Comparison of ENCODE assay signal across 10 cellular contexts in genomic region chr3:53071882-53072431, GRCh38. TPM values are rescaled to one million over a fixed set of nuclear protein-coding genes. Genes with fewer than 3 reads are reported as not detected.
DNase-seq lines count a peak whose midpoint lies in the region; ATAC-seq, FAIRE-seq and TF ChIP-seq lines count a peak whose summit lies in the region.
"Had no signal": no experiment of that assay in that cellular context is flagged by ENCODE, and none has a peak within 500 bp of the region (broad histone marks: within the 10 kb centered on the region; RNA-seq: fewer than 3 reads in every experiment).

No MANE protein-coding gene starts in this region.

- H4K91ac ChIP-seq in H1 (replicated peaks; ENCODE audit: insufficient read length, low read length) = no peak overlapping the region

- no peaks in the 10 kb centered on the region; the same call in 1 of the 2 replicates for H3K36me3 ChIP-seq in Caco-2 (ENCODE audit: control insufficient read depth, insufficient read depth, low read length)
- no peaks in the 10 kb centered on the region for H3K36me3 ChIP-seq in Loucy (ENCODE audit: insufficient read depth, low read length)
- no peaks in the 10 kb centered on the region for H3K36me3 ChIP-seq in H1 (ENCODE audit: control insufficient read depth in 2 of 4, insufficient read depth in 4 of 4, low read length in 3 of 4)
- H3K36me3 ChIP-seq in osteoblast (ENCODE audit: insufficient read depth, low read length) = no peaks in the 10 kb centered on the region
- H3K36me3 ChIP-seq in SJCRH30 = no peaks in the 10 kb centered on the region

- no peak overlapping the region for H3K56ac ChIP-seq in H1 (replicated peaks; ENCODE audit: insufficient read length, low read depth, low read length)

- no peak overlapping the region for H3K4ac ChIP-seq in H1 (replicated peaks; ENCODE audit: insufficient read length, low read depth, low read length)

- H2AK5ac ChIP-seq in H1 (ENCODE audit: low read depth, low read length) = no peak overlapping the region

- no peaks in the 10 kb centered on the region for H3K27me3 Mint-ChIP-seq in Caco-2 (ENCODE audit: insufficient read depth, unreplicated experiment)

- WGBS in H1 (ENCODE audit: extremely low coverage in 1 of 2, insufficient coverage in 1 of 2, insufficient read length in 1 of 2, insufficient replicate concordance in 2 of 2, low coverage in 1 of 2, low lambda C conversion rate in 2 of 2, missing lambda C conversion rate in 1 of 2), 2 experiments = 84% methylated on average over 11 of the region's 11 CpGs; no CpG with 5 or more reads in 1 of the 2 experiments

- TF ChIP-seq POLR2A in H1 (IDR thresholded peaks at IDR 0.05; ENCODE audit: control extremely low read depth in 1 of 2, low read depth in 2 of 2, low read length in 2 of 2) = no peak

- H3K9me3 Mint-ChIP-seq in Caco-2 (ENCODE audit: unreplicated experiment) = no peaks in the 10 kb centered on the region

- peaks cover 11% of the 10 kb centered on the region for H3K4me1 ChIP-seq in Caco-2
- H3K4me1 ChIP-seq in Loucy (ENCODE audit: insufficient read depth, low read length, poor library complexity, severe bottlenecking) = peaks cover 10% of the 10 kb centered on the region
- H3K4me1 ChIP-seq in H1 (replicated peaks in 1 of 4; ENCODE audit: control insufficient read depth in 3 of 4, insufficient read depth in 4 of 4, low read length in 3 of 4) = peaks cover 0 to 15% (median 9%) of the 10 kb centered on the region in 4 experiments; a peak in 6 of 7 replicates
- peaks cover 8% of the 10 kb centered on the region for H3K4me1 ChIP-seq in osteoblast (ENCODE audit: insufficient read depth, low read length)
- H3K4me1 ChIP-seq in SJCRH30 = peaks cover 8% of the 10 kb centered on the region; the same call in 1 of the 2 replicates

- H3K14ac ChIP-seq in H1 (ENCODE audit: insufficient read length) = no peak overlapping the region

- H3K27ac ChIP-seq in H1 (ENCODE audit: low read depth, low read length) = no peak overlapping the region
- no peak overlapping the region for H3K27ac ChIP-seq in osteoblast (ENCODE audit: low read depth, low read length)
- no peak overlapping the region for H3K27ac ChIP-seq in SJCRH30

- H2AFZ ChIP-seq in Loucy (ENCODE audit: low read length) (peak overlapping the region; percentile 97), H1 (ENCODE audit: low read length) (0 out of 2 replicates have a peak overlapping the region, but pooled peaks have one; percentile 3), osteoblast (ENCODE audit: low read length) (peak overlapping the region; percentile 98)

- no peak for TF ChIP-seq RAD21 in H1 (IDR thresholded peaks at IDR 0.05 in 1 of 2, conservative IDR thresholded peaks at IDR 0.05 in 1 of 2; ENCODE audit: low read depth in 2 of 2, low read length in 2 of 2)

- no peak for TF ChIP-seq CTCF in Caco-2 (IDR thresholded peaks at IDR 0.05; ENCODE audit: insufficient read depth in 1 of 2, low read depth in 1 of 2, low read length in 1 of 2, severe bottlenecking in 1 of 2, unreplicated experiment in 1 of 2)
- no peak for TF ChIP-seq CTCF in Loucy (conservative IDR thresholded peaks at IDR 0.05; ENCODE audit: low read length)
- no peak for TF ChIP-seq CTCF in H1 (IDR thresholded peaks at IDR 0.05; ENCODE audit: control extremely low read depth in 1 of 3, insufficient read depth in 1 of 3, low read depth in 1 of 3, low read length in 3 of 3)
- no peak for TF ChIP-seq CTCF in osteoblast (IDR thresholded peaks at IDR 0.05; ENCODE audit: extremely low read depth, low read depth, low read length)

- no TSS peak for BruUV-seq in Caco-2 (replicated peaks; lab: Mats Ljungman, UMichigan)

- H3K4me1 Mint-ChIP-seq in Caco-2 (ENCODE audit: low read depth, unreplicated experiment) = peaks cover 8% of the 10 kb centered on the region

- ATAC-seq in esophagus mucosa = no peak

- H3K79me2 ChIP-seq in Loucy (ENCODE audit: insufficient read depth, low read length) = no peaks in the 10 kb centered on the region
- H3K79me2 ChIP-seq in H1 (ENCODE audit: control insufficient read depth in 1 of 2, insufficient read depth in 2 of 2, low read length in 2 of 2) = no peaks in the 10 kb centered on the region
- no peaks in the 10 kb centered on the region for H3K79me2 ChIP-seq in osteoblast (ENCODE audit: insufficient read depth, low read length)

- H3K27me3 ChIP-seq in Caco-2 (replicated peaks; ENCODE audit: control insufficient read depth, insufficient read depth, low read length) = no peaks in the 10 kb centered on the region
- H3K27me3 ChIP-seq in Loucy (ENCODE audit: insufficient read depth, low read length, poor library complexity, severe bottlenecking) = no peaks in the 10 kb centered on the region
- H3K27me3 ChIP-seq in H1 (replicated peaks in 1 of 4; ENCODE audit: control insufficient read depth in 3 of 4, extremely low read depth in 1 of 4, insufficient read depth in 3 of 4, low read length in 3 of 4) = no peaks in the 10 kb centered on the region; a peak in 2 of 7 replicates
- no peaks in the 10 kb centered on the region for H3K27me3 ChIP-seq in osteoblast (ENCODE audit: insufficient read depth, low read length)
- H3K27me3 ChIP-seq in SJCRH30 = no peaks in the 10 kb centered on the region

- H2BK5ac ChIP-seq in H1 (ENCODE audit: low read depth, low read length) = no peak overlapping the region

- no peak overlapping the region for H3K18ac ChIP-seq in H1 (ENCODE audit: extremely low read depth, low read length)

- no peak overlapping the region for H3K23ac ChIP-seq in H1 (ENCODE audit: insufficient read length)

- no peak overlapping the region for H2BK120ac ChIP-seq in H1 (replicated peaks; ENCODE audit: low read depth, low read length)

- H3K9ac ChIP-seq in Loucy (ENCODE audit: low read depth, low read length, poor library complexity, severe bottlenecking) (peak overlapping the region; percentile 55), H1 (replicated peaks in 1 of 4; ENCODE audit: extremely low read depth in 1 of 4, low read depth in 3 of 4, low read length in 3 of 4) (no peak overlapping the region)

- CTCF ChIA-PET in Caco-2 (lab: Charles Lee) (no interaction called here), H1 (lab: Charles Lee; ENCODE audit: partially characterized antibody) (interaction anchor here (0.7 to 5.6 kb wide), 15 partner anchors 14 to 222 kb away, joined by 3 to 20 read pairs (median 4); partner anchors contain the start of gene STIMATE)

- no peak overlapping the region for H3K4me3 Mint-ChIP-seq in Caco-2 (ENCODE audit: unreplicated experiment)

- H3K79me1 ChIP-seq in H1 (ENCODE audit: low read depth, low read length) = no peaks in the 10 kb centered on the region

- H4K20me1 ChIP-seq in Loucy (ENCODE audit: insufficient read depth, low read length, poor library complexity, severe bottlenecking) = no peaks in the 10 kb centered on the region
- H4K20me1 ChIP-seq in H1 (replicated peaks in 1 of 2; ENCODE audit: control insufficient read depth in 1 of 2, insufficient read depth in 2 of 2, low read length in 2 of 2) = no peaks in the 10 kb centered on the region
- no peaks in the 10 kb centered on the region for H4K20me1 ChIP-seq in osteoblast (ENCODE audit: insufficient read depth, low read length)

- H2BK15ac ChIP-seq in H1 (ENCODE audit: low read length) = peak overlapping the region; percentile 88; the same call in 1 of the 2 replicates

- H3K9me3 ChIP-seq in Caco-2 = no peaks in the 10 kb centered on the region
- no peaks in the 10 kb centered on the region for H3K9me3 ChIP-seq in Loucy (ENCODE audit: insufficient read depth, low read depth, low read length)
- no peaks in the 10 kb centered on the region for H3K9me3 ChIP-seq in H1 (ENCODE audit: insufficient read depth in 2 of 2, low read depth in 1 of 2, low read length in 1 of 2)
- no peaks in the 10 kb centered on the region for H3K9me3 ChIP-seq in osteoblast (ENCODE audit: low read depth, low read length)
- H3K9me3 ChIP-seq in SJCRH30 (replicated peaks) = no peaks in the 10 kb centered on the region

- no peak overlapping the region for H4K8ac ChIP-seq in H1 (ENCODE audit: extremely low read depth, insufficient read depth, low read length)

- DNase-seq in Caco-2 (no peak), H1 (ENCODE audit: low read depth in 1 of 2, low spot score in 2 of 2) (no peak), osteoblast (ENCODE audit: insufficient read length, low spot score, missing footprints) (no peak), NCI-H748 treated with DMSO at 0.1 percent for 48 hours (lab: John Stamatoyannopoulos, UW) (no peak), H4 (ENCODE audit: low spot score) (no peak), SJCRH30 (no peak)
- DNase-seq: cerebellar nuclear complex had no signal

- H3K27ac Mint-ChIP-seq in Caco-2 (ENCODE audit: unreplicated experiment) = no peak overlapping the region

- no peaks in the 10 kb centered on the region for H3K36me3 Mint-ChIP-seq in Caco-2 (ENCODE audit: insufficient read depth, unreplicated experiment)

- POLR2A ChIA-PET in Caco-2 (lab: Charles Lee) = no interaction called here
- POLR2A ChIA-PET in H1 (lab: Charles Lee; ENCODE audit: partially characterized antibody) = interaction anchor here (1.1 to 4.4 kb wide), 4 partner anchors 11 to 354 kb away, joined by 3 to 25 read pairs (median 6); partner anchors contain the start of gene NEK4

- peak overlapping the region; percentile 46; the same call in 1 of the 2 replicates for H2BK12ac ChIP-seq in H1 (ENCODE audit: low read depth, low read length)

- H2BK20ac ChIP-seq in H1 (ENCODE audit: low read length) = no peak overlapping the region

- no peak overlapping the region for H4K5ac ChIP-seq in H1 (ENCODE audit: insufficient read length, low read depth, low read length)

- FAIRE-seq in H1 (lab: Jason Lieb, UNC) = no peak
- FAIRE-seq: small intestine had no signal

- H3K4me3 ChIP-seq in Caco-2 (ENCODE audit: low read depth, low read length) = peak overlapping the region; percentile 51
- peak overlapping the region; percentile 70 for H3K4me3 ChIP-seq in Loucy (ENCODE audit: low read length, poor library complexity, severe bottlenecking)
- H3K4me3 ChIP-seq in H1 (ENCODE audit: extremely low read depth in 1 of 4, insufficient read depth in 2 of 4, low read depth in 3 of 4, low read length in 4 of 4) = 0 out of 8 replicates have a peak overlapping the region, but pooled peaks of 1 of the 4 experiments have one; percentile 26
- H3K4me3 ChIP-seq in osteoblast (ENCODE audit: insufficient read depth, low read length) = peak overlapping the region; percentile 85
- H3K4me3 ChIP-seq in SJCRH30 = no peak overlapping the region; the same call in 1 of the 2 replicates

- H3K23me2 ChIP-seq in H1 (ENCODE audit: low read depth, low read length) = peaks cover 6% of the 10 kb centered on the region; the same call in 1 of the 2 replicates

- H3K9me2 ChIP-seq in Loucy (replicated peaks; ENCODE audit: low read depth, low read length) = no peaks in the 10 kb centered on the region

- H3K4me2 ChIP-seq in Loucy (ENCODE audit: low read depth, low read length, poor library complexity, severe bottlenecking) (peak overlapping the region; percentile 85), H1 (ENCODE audit: insufficient read depth in 1 of 2, low read depth in 2 of 2, low read length in 2 of 2) (peak overlapping the region; percentile 55 to 88; a peak in 2 of 4 replicates), osteoblast (ENCODE audit: insufficient read depth, low read length) (peak overlapping the region; percentile 97)

- intact Hi-C loops in Caco-2 (cut with micrococcal nuclease; ENCODE audit: unreplicated experiment) = loop anchor here (1.0 kb wide), 2 partner anchors 138 to 221 kb away; no protein-coding TSS in a partner anchor

- no peak for TF ChIP-seq EP300 in H1 (IDR thresholded peaks at IDR 0.05; ENCODE audit: borderline replicate concordance in 1 of 2, low read depth in 2 of 2, low read length in 2 of 2)

- no peaks in the 10 kb centered on the region for H3F3A ChIP-seq in Loucy (ENCODE audit: low read depth)

RNA-seq across cellular contexts. Expression of gene SFMBT1, which starts 26.1 kb away (rescaled TPM):
- total RNA-seq in Caco-2 (2022) = 45.3 and 47.4 TPM in 2 replicates
- total RNA-seq in H1 (2021; fragmentation: NEBNext Ultra II Directional; extraction: Animal tissue kit (Norgen Biotek cat#: 25700)) = 16.8 and 18.7 TPM in 2 replicates
- 5.5 and 8.1 TPM in 2 replicates for polyA plus RNA-seq in H1 (2011; rRNA removed)
- 7.7 TPM for polyA plus RNA-seq in H1 (2011; cell fraction: cytosol; rRNA removed)
- 9.5 TPM for polyA plus RNA-seq in H1 (2011; cell fraction: nucleus; rRNA removed)
- 9.6 to 12.3 TPM (median 11.6 TPM) in 4 replicates for polyA plus RNA-seq in H1 (2012, experiment 1 of 2)
- 1.5 TPM for polyA plus RNA-seq in H1 (2012, experiment 2 of 2)
- 7.8 TPM for polyA plus RNA-seq in H1 (2013, experiment 1 of 2)
- polyA plus RNA-seq in H1 (2013, experiment 2 of 2) = 7.7 TPM
- 28.0 and 29.8 TPM in 2 replicates for polyA minus RNA-seq in H1 (2011; rRNA and poly(A)+ RNA removed)
- polyA minus RNA-seq in H1 (2011; cell fraction: cytosol; rRNA and poly(A)+ RNA removed) = 15.9 TPM
- polyA minus RNA-seq in H1 (2011; cell fraction: nucleus; rRNA and poly(A)+ RNA removed) = 24.0 TPM
- total RNA-seq in osteoblast = 11.6 and 12.4 TPM in 2 replicates
- total RNA-seq in esophagus mucosa = 5.8 TPM
- 3.5 and 8.0 TPM in 2 replicates for total RNA-seq in H4 (2014; rRNA removed; shearing (Covaris generic))
- 13.9 and 15.4 TPM in 2 replicates for total RNA-seq in SJCRH30 (2014; rRNA removed; shearing (Covaris generic))

RNA-seq across cellular contexts. Expression of gene RFT1, which starts 58.3 kb away (rescaled TPM):
- total RNA-seq in Caco-2 (2022) (33.1 and 35.7 TPM in 2 replicates), osteoblast (11.9 and 12.7 TPM in 2 replicates), esophagus mucosa (15.8 TPM)
- total RNA-seq in H1 (2021; fragmentation: NEBNext Ultra II Directional; extraction: Animal tissue kit (Norgen Biotek cat#: 25700)) = 24.4 and 27.7 TPM in 2 replicates
- polyA plus RNA-seq in H1 (2011; rRNA removed) = 35.1 and 42.4 TPM in 2 replicates
- polyA plus RNA-seq in H1 (2011; cell fraction: cytosol; rRNA removed) = 27.6 TPM
- 26.7 TPM for polyA plus RNA-seq in H1 (2011; cell fraction: nucleus; rRNA removed)
- polyA plus RNA-seq in H1 (2012, experiment 1 of 2) = 18.2 to 28.0 TPM (median 25.3 TPM) in 4 replicates
- 24.2 TPM for polyA plus RNA-seq in H1 (2012, experiment 2 of 2)
- polyA plus RNA-seq in H1 (2013, experiment 1 of 2) = 19.1 TPM
- 22.3 TPM for polyA plus RNA-seq in H1 (2013, experiment 2 of 2)
- polyA minus RNA-seq in H1 (2011; rRNA and poly(A)+ RNA removed) = 63.8 TPM in 2 replicates
- 16.7 TPM for polyA minus RNA-seq in H1 (2011; cell fraction: cytosol; rRNA and poly(A)+ RNA removed)
- polyA minus RNA-seq in H1 (2011; cell fraction: nucleus; rRNA and poly(A)+ RNA removed) = 22.6 TPM
- 6.2 and 16.5 TPM in 2 replicates for total RNA-seq in H4 (2014; rRNA removed; shearing (Covaris generic))
- 20.6 and 22.0 TPM in 2 replicates for total RNA-seq in SJCRH30 (2014; rRNA removed; shearing (Covaris generic))

Comparison
In these comparisons a context has a peak if more than half of its experiments do, and no peak if none do; other contexts are left out.
1. H2AFZ ChIP-seq: peak in every context shown above with its lines; median percentile 98 in osteoblast; 97 in Loucy; 3 in H1.